ENCODE assay signal across 22 cellular contexts in the genomic region with DNA sequence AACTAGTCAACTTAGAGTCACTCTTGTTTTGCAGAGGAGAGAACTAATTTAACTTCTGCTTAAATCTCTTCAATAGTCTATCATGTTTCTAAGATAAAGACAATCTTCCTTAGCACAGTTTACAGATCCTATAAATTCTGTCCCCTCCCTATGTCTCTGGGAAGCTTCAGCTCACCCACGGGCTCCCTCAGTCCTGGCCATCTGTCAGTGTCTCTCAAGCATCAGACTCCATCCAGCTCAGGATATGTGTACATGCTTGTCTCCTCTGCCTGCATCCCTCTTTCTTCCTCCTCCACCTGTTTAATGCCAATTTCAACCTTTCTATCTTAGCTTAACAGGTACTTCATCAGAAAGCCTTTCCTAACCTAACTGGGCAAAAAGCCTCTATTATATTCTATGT.
"Had no signal": no experiment of that assay in that cellular context is flagged by ENCODE, and none has a peak within 500 bp of the region (broad histone marks: within the 10 kb centered on the region; RNA-seq: fewer than 3 reads in every experiment).

No MANE protein-coding gene starts in this region.

- DNase-seq: activated CD4-positive, alpha-beta T cell treated with anti-CD3 and anti-CD28 coated beads for 36 hours; activated CD4-positive, alpha-beta T cell treated with anti-CD3 and anti-CD28 coated beads, Interleukin-2, amount 10 ng/mL, durations not matched to agents 7 days and 5 days; activated CD4-positive, alpha-beta T cell treated with anti-CD3 and anti-CD28 coated beads, Interleukin-2, amount 50 U/mL, for 48 hours; activated CD4-positive, CD25-positive, alpha-beta regulatory T cell; activated CD4-positive, CD25-positive, alpha-beta regulatory T cell treated with anti-CD3 and anti-CD28 coated beads, Interleukin-2, amount 50 U/mL, for 72 hours; activated CD8-positive, alpha-beta memory T cell treated with anti-CD3 and anti-CD28 coated beads for 24 hours; activated CD8-positive, alpha-beta T cell treated with anti-CD3 and anti-CD28 coated beads for 36 hours; activated effector memory CD4-positive, alpha-beta T cell treated with Interleukin-2 at 50 U/mL for 16 hours; activated gamma-delta T cell treated with Interleukin-2 at 50 U/mL for 16 hours; activated naive CD4-positive, alpha-beta T cell treated with anti-CD3 and anti-CD28 coated beads, Interleukin-2, amount 50 U/mL, for 16 hours; activated naive CD4-positive, alpha-beta T cell treated with Interleukin-2 at 50 U/mL for 16 hours; activated T-cell treated with anti-CD3 and anti-CD28 coated beads, Interleukin-2, amount 50 U/mL, for 4 hours; amniotic stem cell; brain microvascular endothelial cell; effector memory CD4-positive, alpha-beta T cell; endodermal cell; foreskin keratinocyte; gastrocnemius medialis; glutamatergic neuron; heart left ventricle; T-cell; T1000 had no signal
